ENCODE assay signal across 10 cellular contexts in the genomic region with DNA sequence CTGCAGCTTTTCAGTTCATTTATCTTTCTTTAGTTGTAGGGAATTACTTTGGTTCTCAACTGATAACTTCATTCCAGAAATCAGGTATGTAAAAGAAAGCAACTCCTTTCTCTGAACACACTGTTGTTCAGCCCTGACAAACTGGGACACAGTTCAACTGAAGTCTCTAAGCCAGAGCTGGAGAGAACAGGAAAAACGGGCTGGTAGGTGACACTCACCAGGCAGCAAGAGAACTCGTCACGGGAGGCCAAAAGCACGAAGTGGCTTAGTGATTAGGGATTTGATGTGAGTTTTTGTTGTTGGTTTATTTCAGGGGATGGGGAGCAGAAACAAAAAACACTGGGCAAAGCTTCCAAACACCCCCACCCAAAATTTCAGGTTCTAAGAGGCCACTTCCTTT. TPM values are rescaled to one million over a fixed set of nuclear protein-coding genes. Genes with fewer than 3 reads are reported as not detected.
DNase-seq lines count a peak whose midpoint lies in the region; ATAC-seq, FAIRE-seq and TF ChIP-seq lines count a peak whose summit lies in the region.
"Had no signal": no experiment of that assay in that cellular context is flagged by ENCODE, and none has a peak within 500 bp of the region (broad histone marks: within the 10 kb centered on the region; RNA-seq: fewer than 3 reads in every experiment).

No MANE protein-coding gene starts in this region.

- intact Hi-C loops in activated CD4-positive, alpha-beta T cell treated with anti-CD3 and anti-CD28 coated beads, Interleukin-2, amount 10 ng/mL, durations not matched to agents 24 days and 14 days (cut with micrococcal nuclease), result loop anchor here (1.0 to 10.0 kb wide), 6 partner anchors 11 to 901 kb away; no protein-coding TSS in a partner anchor
- intact Hi-C loops in lower lobe of right lung (cut with DNase I), result no loop called here

- H3K27me3 Mint-ChIP-seq in activated CD4-positive, alpha-beta T cell treated with anti-CD3 and anti-CD28 coated beads, Interleukin-2, amount 10 ng/mL, durations not matched to agents 24 days and 14 days, result no peaks in the 10 kb centered on the region
- peaks cover 5% of the 10 kb centered on the region for H3K27me3 Mint-ChIP-seq in activated naive CD8-positive, alpha-beta T cell treated with anti-CD3 and anti-CD28 coated beads for 36 hours

- H3K4me1 ChIP-seq in lower lobe of right lung, result peaks cover 100% of the 10 kb centered on the region

- FAIRE-seq in H54 (lab: Jason Lieb, UNC), result no peak

- TF ChIP-seq POLR2A in H54 (IDR thresholded peaks at IDR 0.05; ENCODE audit: low read depth, low read length), result no peak

- peaks cover 89% of the 10 kb centered on the region for H3K36me3 ChIP-seq in lower lobe of right lung

- peaks cover 88% of the 10 kb centered on the region for H3K4me1 Mint-ChIP-seq in activated CD4-positive, alpha-beta T cell treated with anti-CD3 and anti-CD28 coated beads, Interleukin-2, amount 10 ng/mL, durations not matched to agents 24 days and 14 days
- peaks cover 95% of the 10 kb centered on the region for H3K4me1 Mint-ChIP-seq in activated naive CD8-positive, alpha-beta T cell treated with anti-CD3 and anti-CD28 coated beads for 36 hours

- H3K36me3 Mint-ChIP-seq in activated CD4-positive, alpha-beta T cell treated with anti-CD3 and anti-CD28 coated beads, Interleukin-2, amount 10 ng/mL, durations not matched to agents 24 days and 14 days (ENCODE audit: low read depth), result peaks cover 72% of the 10 kb centered on the region
- peaks cover 80% of the 10 kb centered on the region for H3K36me3 Mint-ChIP-seq in activated naive CD8-positive, alpha-beta T cell treated with anti-CD3 and anti-CD28 coated beads for 36 hours

- H3K4me3 Mint-ChIP-seq in activated CD4-positive, alpha-beta T cell treated with anti-CD3 and anti-CD28 coated beads, Interleukin-2, amount 10 ng/mL, durations not matched to agents 24 days and 14 days, result peak overlapping the region; percentile 88
- H3K4me3 Mint-ChIP-seq in activated naive CD8-positive, alpha-beta T cell treated with anti-CD3 and anti-CD28 coated beads for 36 hours, result peak overlapping the region; percentile 91

- TF ChIP-seq CTCF in lower lobe of right lung (IDR thresholded peaks at IDR 0.05), result no peak

- ATAC-seq in lower lobe of right lung (no peak), GM18861 (IDR thresholded peaks at IDR 0.05; ENCODE audit: unreplicated experiment) (no peak)

- H3K9me3 Mint-ChIP-seq in activated CD4-positive, alpha-beta T cell treated with anti-CD3 and anti-CD28 coated beads, Interleukin-2, amount 10 ng/mL, durations not matched to agents 24 days and 14 days, result no peaks in the 10 kb centered on the region
- H3K9me3 Mint-ChIP-seq in activated naive CD8-positive, alpha-beta T cell treated with anti-CD3 and anti-CD28 coated beads for 36 hours, result no peaks in the 10 kb centered on the region

- H3K27ac ChIP-seq in lower lobe of right lung (peak overlapping the region; percentile 90), temporal lobe (ENCODE audit: low read depth, low read length) (peak overlapping the region; percentile 98)

- no peaks in the 10 kb centered on the region for H3K9me3 ChIP-seq in lower lobe of right lung

- DNase-seq in activated CD4-positive, alpha-beta T cell treated with anti-CD3 and anti-CD28 coated beads, Interleukin-2, amount 10 ng/mL, durations not matched to agents 24 days and 14 days, result peak; percentile 70
- no peak for DNase-seq in activated CD4-positive, alpha-beta T cell treated with anti-CD3 and anti-CD28 coated beads, Interleukin-2, amount 50 U/mL, for 48 hours
- DNase-seq in activated naive CD8-positive, alpha-beta T cell treated with anti-CD3 and anti-CD28 coated beads for 36 hours, result no peak
- DNase-seq in lower lobe of right lung, result no peak
- no peak for DNase-seq in SHP77 treated with DMSO at 0.1 percent for 48 hours (lab: John Stamatoyannopoulos, UW)
- no peak for DNase-seq in H54 (ENCODE audit: insufficient read length, low spot score)
- DNase-seq: AML-193, NCI-H1048 had no signal

- no peaks in the 10 kb centered on the region for H3K27me3 ChIP-seq in lower lobe of right lung (ENCODE audit: low read depth)

- H3K27ac Mint-ChIP-seq in activated CD4-positive, alpha-beta T cell treated with anti-CD3 and anti-CD28 coated beads, Interleukin-2, amount 10 ng/mL, durations not matched to agents 24 days and 14 days, result peak overlapping the region; percentile 99
- peak overlapping the region; percentile 100 for H3K27ac Mint-ChIP-seq in activated naive CD8-positive, alpha-beta T cell treated with anti-CD3 and anti-CD28 coated beads for 36 hours

- no peak overlapping the region for H3K4me3 ChIP-seq in lower lobe of right lung

RNA-seq across cellular contexts. Expression of a gene that starts 54.1 kb away (rescaled TPM):
- total RNA-seq in activated CD4-positive, alpha-beta T cell treated with anti-CD3 and anti-CD28 coated beads, Interleukin-2, amount 10 ng/mL, durations not matched to agents 24 days and 14 days, result 625 and 633 TPM in 2 replicates
- 100 to 1,000 TPM; 551 to 554 TPM for total RNA-seq in activated naive CD8-positive, alpha-beta T cell treated with anti-CD3 and anti-CD28 coated beads for 36 hours
- 659 TPM for total RNA-seq in lower lobe of right lung
- 31.0 TPM for total RNA-seq in temporal lobe

Comparison
In these comparisons a context has a peak if more than half of its experiments do, and no peak if none do; other contexts are left out.
1. RNA of a gene that starts 54.1 kb away (total RNA-seq): 659 TPM in lower lobe of right lung (single experiment), 625 to 633 TPM in activated CD4-positive, alpha-beta T cell treated with anti-CD3 and anti-CD28 coated beads, Interleukin-2, amount 10 ng/mL, durations not matched to agents 24 days and 14 days and 551 to 554 TPM in activated naive CD8-positive, alpha-beta T cell treated with anti-CD3 and anti-CD28 coated beads for 36 hours; 31.0 TPM in temporal lobe (single experiment); every median in the first group is over 10 times any median in the second.